Comparison of ENCODE assay signal across 23 cellular contexts in the genomic region with DNA sequence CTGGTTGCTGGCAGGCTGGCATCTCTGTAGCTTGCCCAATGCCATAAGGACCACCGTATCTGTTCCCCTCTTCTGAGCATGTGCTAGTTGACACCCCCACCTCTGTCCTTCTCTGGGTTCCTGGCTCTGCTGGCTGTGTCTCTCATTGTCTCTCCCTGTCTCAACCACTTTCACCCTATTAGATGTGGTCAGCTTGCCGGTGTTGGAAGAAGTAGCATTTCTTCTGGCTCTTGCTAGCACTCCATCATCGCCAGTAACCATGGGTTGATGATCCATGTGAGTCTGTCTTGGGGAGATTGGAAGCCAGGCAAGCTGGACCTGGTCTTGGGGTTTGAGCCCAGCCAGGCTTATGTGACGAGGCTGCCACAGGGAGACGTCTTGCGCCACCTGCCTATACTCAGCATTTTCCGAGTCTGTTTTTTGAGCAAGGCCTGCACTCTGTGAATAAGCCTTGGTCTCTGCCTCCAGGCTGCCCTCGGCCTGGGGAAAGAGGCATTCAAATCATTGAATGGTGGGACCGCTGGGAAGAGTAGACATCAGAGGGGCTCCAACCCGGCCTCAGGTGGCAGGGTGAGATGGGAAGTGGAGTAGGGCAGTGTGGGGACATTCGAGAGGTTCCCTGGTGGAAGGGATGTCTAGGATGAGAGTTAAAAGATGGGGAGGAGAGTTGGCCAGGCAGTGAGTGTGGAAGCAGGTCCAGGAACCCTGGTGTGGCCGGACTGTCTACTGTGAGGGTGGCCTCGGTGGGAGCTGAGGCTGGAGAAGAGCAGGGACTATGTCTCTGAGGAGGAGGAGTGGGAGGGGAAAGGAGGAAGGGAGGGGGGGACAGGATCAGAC.
A peak's percentile ranks its signal among the peaks of the same experiment; 100 is the strongest.
DNase-seq lines count a peak whose midpoint lies in the region; ATAC-seq and TF ChIP-seq lines count a peak whose summit lies in the region.
"Had no signal": no experiment of that assay in that cellular context is flagged by ENCODE, and none has a peak within 500 bp of the region (broad histone marks: within the 10 kb centered on the region; RNA-seq: fewer than 3 reads in every experiment).

No MANE protein-coding gene starts in this region.

- no peak overlapping the region for H3K9ac ChIP-seq in colonic mucosa (ENCODE audit: low read depth in 2 of 2, low read length in 2 of 2)
- H3K9ac ChIP-seq in mammary epithelial cell (ENCODE audit: insufficient read depth, low read length), result no peak overlapping the region
- H3K9ac ChIP-seq: KMS-11 had no signal

- in situ Hi-C loops in mammary epithelial cell (cut with MboI; ENCODE audit: low sequenced_read_pairs in 2 of 2), result no loop called here

- H3K27ac Mint-ChIP-seq in mesothelial cell of epicardium, result peak overlapping the region; percentile 31

- H2AFZ ChIP-seq in mammary epithelial cell (ENCODE audit: low read depth, low read length), result no peak overlapping the region

- DNase-seq in right atrium auricular region (ENCODE audit: low spot score), result peak; percentile 32
- DNase-seq in heart right ventricle, result no peak
- DNase-seq in colonic mucosa, result peak; percentile 8
- peak in 1 of 2 experiments; percentile 29 for DNase-seq in mesothelial cell of epicardium (ENCODE audit: low spot score in 2 of 2, unreplicated experiment in 2 of 2)
- no peak for DNase-seq in NOMO-1 (lab: John Stamatoyannopoulos, UW; ENCODE audit: unreplicated experiment in 2 of 2)
- no peak for DNase-seq in NCI-H1048 (lab: John Stamatoyannopoulos, UW)
- DNase-seq in mammary epithelial cell, result no peak
- DNase-seq: BE2C; CD4-positive, CD25-positive, alpha-beta regulatory T cell; COR-L47; DMS79; NCI-H1694 treated with DMSO at 0.1 percent for 48 hours; NCI-H2081 treated with DMSO at 0.1 percent for 48 hours; NCI-H2171 treated with DMSO at 0.1 percent for 48 hours; NCI-H524 treated with DMSO at 0.1 percent for 48 hours; NCI-H82; PC-3; Right ventricle myocardium superior; SW 1271 had no signal

- H3K4me1 ChIP-seq in right atrium auricular region, result no peaks in the 10 kb centered on the region
- peaks cover 0 to 16% (median 0%) of the 10 kb centered on the region in 9 donors for H3K4me1 ChIP-seq in heart right ventricle
- no peaks in the 10 kb centered on the region for H3K4me1 ChIP-seq in colonic mucosa
- H3K4me1 ChIP-seq in mammary epithelial cell (ENCODE audit: insufficient read depth, low read length), result no peaks in the 10 kb centered on the region

- ATAC-seq in heart right ventricle, result no peak
- ATAC-seq: A549, PC-3 had no signal

- peaks cover 74% of the 10 kb centered on the region for H3K79me2 ChIP-seq in mammary epithelial cell (ENCODE audit: insufficient read depth, low read length)

- no peaks in the 10 kb centered on the region for H4K20me1 ChIP-seq in mammary epithelial cell (ENCODE audit: insufficient read depth, low read length)

- dilution Hi-C loops in mammary epithelial cell (cut with HindIII; ENCODE audit: low sequenced_read_pairs), result no loop called here

- peaks cover 1% of the 10 kb centered on the region for H3K36me3 Mint-ChIP-seq in mesothelial cell of epicardium
- H3K36me3 Mint-ChIP-seq: CD4-positive, CD25-positive, alpha-beta regulatory T cell had no signal

- peaks cover 20% of the 10 kb centered on the region for H3K4me1 Mint-ChIP-seq in mesothelial cell of epicardium
- H3K4me1 Mint-ChIP-seq: CD4-positive, CD25-positive, alpha-beta regulatory T cell had no signal

- no peaks in the 10 kb centered on the region for H3K9me3 Mint-ChIP-seq in mesothelial cell of epicardium

- H3K36me3 ChIP-seq in right atrium auricular region (no peaks in the 10 kb centered on the region), heart right ventricle (no peaks in the 10 kb centered on the region), colonic mucosa (no peaks in the 10 kb centered on the region), mammary epithelial cell (ENCODE audit: insufficient read depth, low read length) (no peaks in the 10 kb centered on the region)
- H3K36me3 ChIP-seq: HAP-1 had no signal

- CTCF ChIA-PET in mammary epithelial cell (lab: Charles Lee; ENCODE audit: low non-redundant PET), result no interaction called here

- no peak overlapping the region for H3K4me2 ChIP-seq in mammary epithelial cell (ENCODE audit: insufficient read depth, low read depth, low read length)
- H3K4me2 ChIP-seq: A549, KMS-11 had no signal

- H3K27ac ChIP-seq in right atrium auricular region (no peak overlapping the region), heart right ventricle (no peak overlapping the region), colonic mucosa (no peak overlapping the region), mammary epithelial cell (ENCODE audit: insufficient read depth, low read depth, low read length) (no peak overlapping the region)
- H3K27ac ChIP-seq: A549, HL-60, KMS-11 had no signal

- no peak overlapping the region for H3K4me3 Mint-ChIP-seq in mesothelial cell of epicardium
- H3K4me3 Mint-ChIP-seq: CD4-positive, CD25-positive, alpha-beta regulatory T cell had no signal

- H3K9me3 ChIP-seq in right atrium auricular region (no peaks in the 10 kb centered on the region), heart right ventricle (no peaks in the 10 kb centered on the region), colonic mucosa (no peaks in the 10 kb centered on the region), mammary epithelial cell (replicated peaks; ENCODE audit: insufficient read depth, low read length) (no peaks in the 10 kb centered on the region)
- H3K9me3 ChIP-seq: A549, BE2C, HAP-1 had no signal

- TF ChIP-seq CTCF in right atrium auricular region (IDR thresholded peaks at IDR 0.05), result no peak
- no peak for TF ChIP-seq CTCF in heart right ventricle (IDR thresholded peaks at IDR 0.05)
- TF ChIP-seq CTCF in colonic mucosa (IDR thresholded peaks at IDR 0.05), result no peak
- no peak for TF ChIP-seq CTCF in mesothelial cell of epicardium (IDR thresholded peaks at IDR 0.05; ENCODE audit: unreplicated experiment)
- TF ChIP-seq CTCF in mammary epithelial cell (conservative IDR thresholded peaks at IDR 0.05 in 1 of 2, IDR thresholded peaks at IDR 0.05 in 1 of 2; ENCODE audit: extremely low read depth in 1 of 2, insufficient read depth in 1 of 2, low read depth in 1 of 2, low read length in 2 of 2), result no peak

- H3K27me3 ChIP-seq in right atrium auricular region (no peaks in the 10 kb centered on the region), heart right ventricle (no peaks in the 10 kb centered on the region), colonic mucosa (no peaks in the 10 kb centered on the region), mammary epithelial cell (ENCODE audit: insufficient read depth, low read length) (no peaks in the 10 kb centered on the region)
- H3K27me3 ChIP-seq: BE2C had no signal

- H3K27me3 Mint-ChIP-seq in mesothelial cell of epicardium (ENCODE audit: low read depth), result no peaks in the 10 kb centered on the region
- H3K27me3 Mint-ChIP-seq: CD4-positive, CD25-positive, alpha-beta regulatory T cell had no signal

- WGBS in heart right ventricle, 2 donors, result 93 to 96% methylated on average over 13 of the region's 13 CpGs
- 94% methylated on average over 10 of the region's 13 CpGs for WGBS in mammary epithelial cell (ENCODE audit: low coverage, missing lambda C conversion rate)

- H3K4me3 ChIP-seq in right atrium auricular region (no peak overlapping the region), heart right ventricle (no peak overlapping the region), colonic mucosa (no peak overlapping the region), mammary epithelial cell (replicated peaks in 1 of 3; ENCODE audit: insufficient read depth in 1 of 3, low read depth in 2 of 3, low read length in 3 of 3) (no peak overlapping the region)
- H3K4me3 ChIP-seq: A549, HAP-1 had no signal

- intact Hi-C loops in heart right ventricle (cut with DNase I), result no loop called here
- intact Hi-C loops in colonic mucosa (cut with DNase I), result no loop called here
- intact Hi-C loops in mammary epithelial cell (cut with micrococcal nuclease), result no loop called here

- BruUV-seq in mammary epithelial cell (replicated peaks; lab: Mats Ljungman, UMichigan), result no TSS peak

Comparison
In these comparisons a context has a peak if more than half of its experiments do, and no peak if none do; other contexts are left out.
1. DNase-seq: peak in right atrium auricular region (single experiment) and colonic mucosa (single experiment); none in heart right ventricle (0 of 2), NOMO-1 (0 of 2), NCI-H1048 (single experiment) and mammary epithelial cell (single experiment).